In the genomic region with DNA sequence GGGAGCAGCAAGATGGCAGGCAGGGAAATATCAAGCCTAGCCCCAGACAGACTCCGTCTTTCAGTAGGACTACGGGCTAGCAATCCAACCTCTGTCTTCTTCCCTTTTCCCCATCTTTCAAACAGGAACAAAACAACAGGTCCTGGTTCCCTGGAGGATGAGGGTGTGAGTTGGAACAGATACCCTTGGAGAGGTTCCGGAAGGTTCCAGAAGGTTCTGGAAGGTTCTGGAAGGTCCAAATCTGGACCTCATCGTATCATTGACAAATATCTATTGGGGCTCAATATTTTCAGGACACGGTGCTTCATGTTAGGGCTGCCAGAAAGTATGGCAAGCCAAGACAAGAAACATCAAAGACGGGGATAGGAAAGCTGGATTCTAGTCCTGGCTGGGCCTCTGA, we compare ENCODE assay signal across 29 cellular contexts.
"Had no signal": no experiment of that assay in that cellular context is flagged by ENCODE, and none has a peak within 500 bp of the region (broad histone marks: within the 10 kb centered on the region; RNA-seq: fewer than 3 reads in every experiment).

No MANE protein-coding gene starts in this region.

- H3K36me3 ChIP-seq: pancreas, prostate gland, stomach, thyroid gland, transverse colon, upper lobe of left lung, vagina had no signal

- H3K9me3 ChIP-seq: pancreas, prostate gland, stomach, testis, thyroid gland, transverse colon, upper lobe of left lung, vagina had no signal

- H3K27ac ChIP-seq: pancreas, prostate gland, skin epidermis, stomach, testis, thyroid gland, transverse colon, upper lobe of left lung, vagina had no signal

- H3K4me3 Mint-ChIP-seq: mesothelial cell of epicardium; naive B cell; natural killer cell; nephron progenitor cell; stimulated activated naive B cell treated with anti-CD40 and anti-IgM and Interleukin-4, amounts not matched to agents 10 μg/mL and 1 μg/mL and 100 μg/mL, for 72 hours had no signal

- DNase-seq: hippocampal formation; kidney glomerular epithelial cell; left cardiac atrium; mesendoderm; naive B cell; natural killer cell; nephron progenitor cell; pancreas; posterior cingulate gyrus; right cardiac atrium; stimulated activated CD4-positive, alpha-beta T cell treated with anti-CD3 and anti-CD28 coated beads, Interleukin-12 subunit alpha, Interleukin-12 subunit beta, amount 100 ng/mL, for 4 hours; stimulated activated CD4-positive, alpha-beta T cell treated with anti-CD3 and anti-CD28 coated beads, Interleukin-15, amount 100 ng/mL, for 24 hours; stimulated activated CD4-positive, alpha-beta T cell treated with anti-CD3 and anti-CD28 coated beads, Interleukin-2, amount 100 ng/mL, for 24 hours; stimulated activated CD4-positive, alpha-beta T cell treated with anti-CD3 and anti-CD28 coated beads, Interleukin-4, amount 100 ng/mL, for 1 hour; stimulated activated naive B cell treated with anti-CD40 and anti-IgM and Interleukin-4, amounts not matched to agents 10 μg/mL and 1 μg/mL and 100 μg/mL, for 72 hours; stimulated activated naive CD8-positive, alpha-beta T cell treated with anti-CD3 and anti-CD28 coated beads, Interleukin-15, Interleukin-2, amounts not matched to agents 100 U/mL and 50 U/mL, for 24 hours; stomach; testis; thyroid gland; transverse colon; upper lobe of left lung had no signal

- FAIRE-seq: keratinocyte, pancreas had no signal

- H3K9me3 Mint-ChIP-seq: mesothelial cell of epicardium; natural killer cell; nephron progenitor cell; stimulated activated naive B cell treated with anti-CD40 and anti-IgM and Interleukin-4, amounts not matched to agents 10 μg/mL and 1 μg/mL and 100 μg/mL, for 72 hours had no signal

- H3K4me3 ChIP-seq: lung, pancreas, prostate gland, skin epidermis, stomach, testis, thyroid gland, transverse colon, upper lobe of left lung, vagina had no signal

- H3K27me3 ChIP-seq: pancreas, testis, thyroid gland, upper lobe of left lung, vagina had no signal

- H3K36me3 Mint-ChIP-seq: mesothelial cell of epicardium; natural killer cell; stimulated activated naive B cell treated with anti-CD40 and anti-IgM and Interleukin-4, amounts not matched to agents 10 μg/mL and 1 μg/mL and 100 μg/mL, for 72 hours had no signal

- H3K27ac Mint-ChIP-seq: mesothelial cell of epicardium; naive B cell; nephron progenitor cell; stimulated activated naive B cell treated with anti-CD40 and anti-IgM and Interleukin-4, amounts not matched to agents 10 μg/mL and 1 μg/mL and 100 μg/mL, for 72 hours had no signal

- ATAC-seq: left cardiac atrium; left lobe of liver; natural killer cell; pancreas; right cardiac atrium; sciatic nerve; stimulated activated naive B cell treated with anti-CD40 and anti-IgM and Interleukin-4, amounts not matched to agents 10 μg/mL and 1 μg/mL and 100 μg/mL, for 72 hours; stimulated activated naive CD8-positive, alpha-beta T cell treated with anti-CD3 and anti-CD28 coated beads, Interleukin-15, Interleukin-2, amounts not matched to agents 100 U/mL and 50 U/mL, for 24 hours had no signal
